1 cellular context compared by ENCODE assay signal in the genomic region with DNA sequence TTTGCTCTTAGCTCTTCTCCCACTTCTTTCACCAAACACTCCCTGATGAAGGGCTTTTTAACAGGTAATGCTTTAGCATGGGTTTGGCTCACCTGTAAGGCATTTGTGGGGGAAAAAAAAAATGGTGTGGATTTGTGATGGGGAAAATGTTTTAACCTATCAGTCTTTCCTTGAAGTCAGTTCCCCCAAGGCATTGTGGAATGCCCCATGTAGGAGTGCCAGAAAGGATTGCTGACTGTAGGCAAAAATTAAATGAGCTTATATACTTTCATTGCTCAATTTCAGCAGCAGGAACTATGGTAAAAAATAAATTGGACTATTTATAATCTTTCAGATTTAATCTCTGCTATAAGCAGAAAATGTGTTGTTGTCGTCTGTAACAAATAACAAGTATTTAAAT.
TF ChIP-seq lines count a peak whose summit lies in the region.

No MANE protein-coding gene starts in this region.

TF ChIP-seq in GM23338, 12 proteins besides CTCF, POLR2A, EP300 and RAD21 (continued from another document):
- TF ChIP-seq, protein P1, sequence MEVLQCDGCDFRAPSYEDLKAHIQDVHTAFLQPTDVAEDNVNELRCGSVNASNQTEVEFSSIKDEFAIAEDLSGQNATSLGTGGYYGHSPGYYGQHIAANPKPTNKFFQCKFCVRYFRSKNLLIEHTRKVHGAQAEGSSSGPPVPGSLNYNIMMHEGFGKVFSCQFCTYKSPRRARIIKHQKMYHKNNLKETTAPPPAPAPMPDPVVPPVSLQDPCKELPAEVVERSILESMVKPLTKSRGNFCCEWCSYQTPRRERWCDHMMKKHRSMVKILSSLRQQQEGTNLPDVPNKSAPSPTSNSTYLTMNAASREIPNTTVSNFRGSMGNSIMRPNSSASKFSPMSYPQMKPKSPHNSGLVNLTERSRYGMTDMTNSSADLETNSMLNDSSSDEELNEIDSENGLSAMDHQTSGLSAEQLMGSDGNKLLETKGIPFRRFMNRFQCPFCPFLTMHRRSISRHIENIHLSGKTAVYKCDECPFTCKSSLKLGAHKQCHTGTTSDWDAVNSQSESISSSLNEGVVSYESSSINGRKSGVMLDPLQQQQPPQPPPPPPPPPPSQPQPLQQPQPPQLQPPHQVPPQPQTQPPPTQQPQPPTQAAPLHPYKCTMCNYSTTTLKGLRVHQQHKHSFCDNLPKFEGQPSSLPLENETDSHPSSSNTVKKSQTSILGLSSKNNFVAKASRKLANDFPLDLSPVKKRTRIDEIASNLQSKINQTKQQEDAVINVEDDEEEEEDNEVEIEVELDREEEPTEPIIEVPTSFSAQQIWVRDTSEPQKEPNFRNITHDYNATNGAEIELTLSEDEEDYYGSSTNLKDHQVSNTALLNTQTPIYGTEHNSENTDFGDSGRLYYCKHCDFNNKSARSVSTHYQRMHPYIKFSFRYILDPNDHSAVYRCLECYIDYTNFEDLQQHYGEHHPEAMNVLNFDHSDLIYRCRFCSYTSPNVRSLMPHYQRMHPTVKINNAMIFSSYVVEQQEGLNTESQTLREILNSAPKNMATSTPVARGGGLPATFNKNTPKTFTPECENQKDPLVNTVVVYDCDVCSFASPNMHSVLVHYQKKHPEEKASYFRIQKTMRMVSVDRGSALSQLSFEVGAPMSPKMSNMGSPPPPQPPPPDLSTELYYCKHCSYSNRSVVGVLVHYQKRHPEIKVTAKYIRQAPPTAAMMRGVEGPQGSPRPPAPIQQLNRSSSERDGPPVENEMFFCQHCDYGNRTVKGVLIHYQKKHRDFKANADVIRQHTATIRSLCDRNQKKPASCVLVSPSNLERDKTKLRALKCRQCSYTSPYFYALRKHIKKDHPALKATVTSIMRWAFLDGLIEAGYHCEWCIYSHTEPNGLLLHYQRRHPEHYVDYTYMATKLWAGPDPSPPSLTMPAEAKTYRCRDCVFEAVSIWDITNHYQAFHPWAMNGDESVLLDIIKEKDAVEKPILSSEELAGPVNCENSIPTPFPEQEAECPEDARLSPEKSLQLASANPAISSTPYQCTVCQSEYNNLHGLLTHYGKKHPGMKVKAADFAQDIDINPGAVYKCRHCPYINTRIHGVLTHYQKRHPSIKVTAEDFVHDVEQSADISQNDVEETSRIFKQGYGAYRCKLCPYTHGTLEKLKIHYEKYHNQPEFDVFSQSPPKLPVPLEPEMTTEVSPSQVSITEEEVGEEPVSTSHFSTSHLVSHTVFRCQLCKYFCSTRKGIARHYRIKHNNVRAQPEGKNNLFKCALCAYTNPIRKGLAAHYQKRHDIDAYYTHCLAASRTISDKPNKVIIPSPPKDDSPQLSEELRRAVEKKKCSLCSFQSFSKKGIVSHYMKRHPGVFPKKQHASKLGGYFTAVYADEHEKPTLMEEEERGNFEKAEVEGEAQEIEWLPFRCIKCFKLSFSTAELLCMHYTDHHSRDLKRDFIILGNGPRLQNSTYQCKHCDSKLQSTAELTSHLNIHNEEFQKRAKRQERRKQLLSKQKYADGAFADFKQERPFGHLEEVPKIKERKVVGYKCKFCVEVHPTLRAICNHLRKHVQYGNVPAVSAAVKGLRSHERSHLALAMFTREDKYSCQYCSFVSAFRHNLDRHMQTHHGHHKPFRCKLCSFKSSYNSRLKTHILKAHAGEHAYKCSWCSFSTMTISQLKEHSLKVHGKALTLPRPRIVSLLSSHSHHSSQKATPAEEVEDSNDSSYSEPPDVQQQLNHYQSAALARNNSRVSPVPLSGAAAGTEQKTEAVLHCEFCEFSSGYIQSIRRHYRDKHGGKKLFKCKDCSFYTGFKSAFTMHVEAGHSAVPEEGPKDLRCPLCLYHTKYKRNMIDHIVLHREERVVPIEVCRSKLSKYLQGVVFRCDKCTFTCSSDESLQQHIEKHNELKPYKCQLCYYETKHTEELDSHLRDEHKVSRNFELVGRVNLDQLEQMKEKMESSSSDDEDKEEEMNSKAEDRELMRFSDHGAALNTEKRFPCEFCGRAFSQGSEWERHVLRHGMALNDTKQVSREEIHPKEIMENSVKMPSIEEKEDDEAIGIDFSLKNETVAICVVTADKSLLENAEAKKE (CRISPR knock-in tag; IDR thresholded peaks at IDR 0.05) = no peak
- TF ChIP-seq, protein P2, sequence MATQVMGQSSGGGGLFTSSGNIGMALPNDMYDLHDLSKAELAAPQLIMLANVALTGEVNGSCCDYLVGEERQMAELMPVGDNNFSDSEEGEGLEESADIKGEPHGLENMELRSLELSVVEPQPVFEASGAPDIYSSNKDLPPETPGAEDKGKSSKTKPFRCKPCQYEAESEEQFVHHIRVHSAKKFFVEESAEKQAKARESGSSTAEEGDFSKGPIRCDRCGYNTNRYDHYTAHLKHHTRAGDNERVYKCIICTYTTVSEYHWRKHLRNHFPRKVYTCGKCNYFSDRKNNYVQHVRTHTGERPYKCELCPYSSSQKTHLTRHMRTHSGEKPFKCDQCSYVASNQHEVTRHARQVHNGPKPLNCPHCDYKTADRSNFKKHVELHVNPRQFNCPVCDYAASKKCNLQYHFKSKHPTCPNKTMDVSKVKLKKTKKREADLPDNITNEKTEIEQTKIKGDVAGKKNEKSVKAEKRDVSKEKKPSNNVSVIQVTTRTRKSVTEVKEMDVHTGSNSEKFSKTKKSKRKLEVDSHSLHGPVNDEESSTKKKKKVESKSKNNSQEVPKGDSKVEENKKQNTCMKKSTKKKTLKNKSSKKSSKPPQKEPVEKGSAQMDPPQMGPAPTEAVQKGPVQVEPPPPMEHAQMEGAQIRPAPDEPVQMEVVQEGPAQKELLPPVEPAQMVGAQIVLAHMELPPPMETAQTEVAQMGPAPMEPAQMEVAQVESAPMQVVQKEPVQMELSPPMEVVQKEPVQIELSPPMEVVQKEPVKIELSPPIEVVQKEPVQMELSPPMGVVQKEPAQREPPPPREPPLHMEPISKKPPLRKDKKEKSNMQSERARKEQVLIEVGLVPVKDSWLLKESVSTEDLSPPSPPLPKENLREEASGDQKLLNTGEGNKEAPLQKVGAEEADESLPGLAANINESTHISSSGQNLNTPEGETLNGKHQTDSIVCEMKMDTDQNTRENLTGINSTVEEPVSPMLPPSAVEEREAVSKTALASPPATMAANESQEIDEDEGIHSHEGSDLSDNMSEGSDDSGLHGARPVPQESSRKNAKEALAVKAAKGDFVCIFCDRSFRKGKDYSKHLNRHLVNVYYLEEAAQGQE (IDR thresholded peaks at IDR 0.05; ENCODE audit: unreplicated experiment) = no peak
- TF ChIP-seq STAT1 (IDR thresholded peaks at IDR 0.05; ENCODE audit: unreplicated experiment) = no peak
- TF ChIP-seq EZH2phosphoT487 (IDR thresholded peaks at IDR 0.05; ENCODE audit: unreplicated experiment) = no peak
- no peak for TF ChIP-seq CREB1 (CRISPR knock-in tag; IDR thresholded peaks at IDR 0.05; ENCODE audit: low read depth)
